ENCODE assay signal across 1 cellular context in the genomic region with DNA sequence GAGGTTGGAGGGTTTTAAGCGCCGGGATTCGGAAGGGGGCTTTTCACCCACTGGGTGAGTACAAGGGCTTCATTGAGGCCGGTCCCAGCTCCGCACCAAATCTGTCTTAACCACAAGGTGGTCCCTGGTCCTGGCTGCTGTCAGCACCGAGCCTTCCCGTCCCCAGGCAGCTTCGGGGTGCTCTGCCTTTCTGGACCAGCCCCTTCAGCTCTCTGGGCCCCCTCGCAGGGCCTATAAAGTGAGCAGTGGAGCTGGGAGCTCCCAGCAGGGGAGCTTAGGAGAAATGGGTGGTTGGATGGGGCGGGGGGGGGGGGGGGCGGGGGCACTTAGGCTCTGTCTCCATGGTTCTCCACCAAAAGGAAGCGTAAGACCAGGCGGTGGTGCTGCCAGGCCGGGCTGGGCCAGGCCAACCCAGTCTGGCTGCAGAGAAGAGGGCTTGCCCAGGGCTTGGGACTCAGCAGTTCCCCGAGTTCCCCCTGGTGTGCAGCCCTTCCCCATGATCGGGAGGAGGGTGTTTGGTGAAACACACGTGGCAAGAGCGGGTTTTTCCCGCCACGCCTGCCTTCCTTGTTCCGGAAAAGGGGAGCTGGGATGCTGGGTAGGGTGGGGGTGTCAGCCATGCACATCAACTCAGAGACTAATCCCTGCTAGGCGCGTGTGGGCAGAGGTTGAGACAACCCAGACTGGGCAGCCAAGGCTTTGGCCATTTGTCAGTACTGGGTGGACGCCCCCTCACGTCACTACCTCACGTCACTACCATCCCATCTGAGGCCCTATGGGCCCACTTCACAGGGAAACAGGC.
TF ChIP-seq lines count a peak whose summit lies in the region.

No MANE protein-coding gene starts in this region.

TF ChIP-seq in HEK293, 187 proteins besides CTCF, POLR2A, EP300 and RAD21 (continued from another document):
- TF ChIP-seq, protein P1, sequence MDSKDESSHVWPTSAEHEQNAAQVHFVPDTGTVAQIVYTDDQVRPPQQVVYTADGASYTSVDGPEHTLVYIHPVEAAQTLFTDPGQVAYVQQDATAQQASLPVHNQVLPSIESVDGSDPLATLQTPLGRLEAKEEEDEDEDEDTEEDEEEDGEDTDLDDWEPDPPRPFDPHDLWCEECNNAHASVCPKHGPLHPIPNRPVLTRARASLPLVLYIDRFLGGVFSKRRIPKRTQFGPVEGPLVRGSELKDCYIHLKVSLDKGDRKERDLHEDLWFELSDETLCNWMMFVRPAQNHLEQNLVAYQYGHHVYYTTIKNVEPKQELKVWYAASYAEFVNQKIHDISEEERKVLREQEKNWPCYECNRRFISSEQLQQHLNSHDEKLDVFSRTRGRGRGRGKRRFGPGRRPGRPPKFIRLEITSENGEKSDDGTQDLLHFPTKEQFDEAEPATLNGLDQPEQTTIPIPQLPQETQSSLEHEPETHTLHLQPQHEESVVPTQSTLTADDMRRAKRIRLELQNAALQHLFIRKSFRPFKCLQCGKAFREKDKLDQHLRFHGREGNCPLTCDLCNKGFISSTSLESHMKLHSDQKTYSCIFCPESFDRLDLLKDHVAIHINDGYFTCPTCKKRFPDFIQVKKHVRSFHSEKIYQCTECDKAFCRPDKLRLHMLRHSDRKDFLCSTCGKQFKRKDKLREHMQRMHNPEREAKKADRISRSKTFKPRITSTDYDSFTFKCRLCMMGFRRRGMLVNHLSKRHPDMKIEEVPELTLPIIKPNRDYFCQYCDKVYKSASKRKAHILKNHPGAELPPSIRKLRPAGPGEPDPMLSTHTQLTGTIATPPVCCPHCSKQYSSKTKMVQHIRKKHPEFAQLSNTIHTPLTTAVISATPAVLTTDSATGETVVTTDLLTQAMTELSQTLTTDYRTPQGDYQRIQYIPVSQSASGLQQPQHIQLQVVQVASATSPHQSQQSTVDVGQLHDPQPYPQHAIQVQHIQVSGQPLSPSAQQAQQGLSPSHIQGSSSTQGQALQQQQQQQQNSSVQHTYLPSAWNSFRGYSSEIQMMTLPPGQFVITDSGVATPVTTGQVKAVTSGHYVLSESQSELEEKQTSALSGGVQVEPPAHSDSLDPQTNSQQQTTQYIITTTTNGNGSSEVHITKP (tag by site-specific recombination; IDR thresholded peaks at IDR 0.05), result peak; percentile 42
- TF ChIP-seq ZBTB8A (tag by site-specific recombination; IDR thresholded peaks at IDR 0.05), result peak; percentile 12
- TF ChIP-seq ZFHX2 (tag by site-specific recombination; conservative IDR thresholded peaks at IDR 0.05), result peak; percentile 64
- TF ChIP-seq EGR2 (tag by site-specific recombination; IDR thresholded peaks at IDR 0.05; ENCODE audit: low read depth), result peak; percentile 67
- TF ChIP-seq, protein P2, sequence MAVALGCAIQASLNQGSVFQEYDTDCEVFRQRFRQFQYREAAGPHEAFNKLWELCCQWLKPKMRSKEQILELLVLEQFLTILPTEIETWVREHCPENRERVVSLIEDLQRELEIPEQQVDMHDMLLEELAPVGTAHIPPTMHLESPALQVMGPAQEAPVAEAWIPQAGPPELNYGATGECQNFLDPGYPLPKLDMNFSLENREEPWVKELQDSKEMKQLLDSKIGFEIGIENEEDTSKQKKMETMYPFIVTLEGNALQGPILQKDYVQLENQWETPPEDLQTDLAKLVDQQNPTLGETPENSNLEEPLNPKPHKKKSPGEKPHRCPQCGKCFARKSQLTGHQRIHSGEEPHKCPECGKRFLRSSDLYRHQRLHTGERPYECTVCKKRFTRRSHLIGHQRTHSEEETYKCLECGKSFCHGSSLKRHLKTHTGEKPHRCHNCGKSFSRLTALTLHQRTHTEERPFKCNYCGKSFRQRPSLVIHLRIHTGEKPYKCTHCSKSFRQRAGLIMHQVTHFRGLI (tag by site-specific recombination; IDR thresholded peaks at IDR 0.05), result peak; percentile 25; the same call in 1 of the 2 replicates
- TF ChIP-seq GLIS1 (tag by site-specific recombination; IDR thresholded peaks at IDR 0.05), result peak; percentile 4; the same call in 1 of the 2 replicates
- TF ChIP-seq ZNF433 (tag by site-specific recombination; IDR thresholded peaks at IDR 0.05; ENCODE audit: low read depth), result no peak
- no peak for TF ChIP-seq ZNF561 (tag by site-specific recombination; IDR thresholded peaks at IDR 0.05; ENCODE audit: borderline replicate concordance)
- TF ChIP-seq WT1 (tag by site-specific recombination; IDR thresholded peaks at IDR 0.05), result no peak
- TF ChIP-seq, protein P3, sequence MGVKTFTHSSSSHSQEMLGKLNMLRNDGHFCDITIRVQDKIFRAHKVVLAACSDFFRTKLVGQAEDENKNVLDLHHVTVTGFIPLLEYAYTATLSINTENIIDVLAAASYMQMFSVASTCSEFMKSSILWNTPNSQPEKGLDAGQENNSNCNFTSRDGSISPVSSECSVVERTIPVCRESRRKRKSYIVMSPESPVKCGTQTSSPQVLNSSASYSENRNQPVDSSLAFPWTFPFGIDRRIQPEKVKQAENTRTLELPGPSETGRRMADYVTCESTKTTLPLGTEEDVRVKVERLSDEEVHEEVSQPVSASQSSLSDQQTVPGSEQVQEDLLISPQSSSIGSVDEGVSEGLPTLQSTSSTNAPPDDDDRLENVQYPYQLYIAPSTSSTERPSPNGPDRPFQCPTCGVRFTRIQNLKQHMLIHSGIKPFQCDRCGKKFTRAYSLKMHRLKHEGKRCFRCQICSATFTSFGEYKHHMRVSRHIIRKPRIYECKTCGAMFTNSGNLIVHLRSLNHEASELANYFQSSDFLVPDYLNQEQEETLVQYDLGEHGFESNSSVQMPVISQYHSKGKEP (tag by site-specific recombination; IDR thresholded peaks at IDR 0.05), result no peak
